Comparison of ENCODE assay signal across 13 cellular contexts in genomic region chr5:14189680-14190079, GRCh38. TPM values are rescaled to one million over a fixed set of nuclear protein-coding genes. Genes with fewer than 3 reads are reported as not detected.
DNase-seq lines count a peak whose midpoint lies in the region; ATAC-seq and TF ChIP-seq lines count a peak whose summit lies in the region.
"Had no signal": no experiment of that assay in that cellular context is flagged by ENCODE, and none has a peak within 500 bp of the region (broad histone marks: within the 10 kb centered on the region; RNA-seq: fewer than 3 reads in every experiment).

No MANE protein-coding gene starts in this region.

- DNase-seq in HCT116 (ENCODE audit: low read depth, low spot score) (no peak), adrenal gland (no peak), hepatocyte (ENCODE audit: low spot score) (no peak), head of caudate nucleus (no peak), posterior vena cava (ENCODE audit: low spot score) (no peak), NCI-H1417 (lab: John Stamatoyannopoulos, UW) (no peak)
- DNase-seq: natural killer cell; NCI-H1092; NCI-H510A treated with DMSO at 0.1 percent for 48 hours; stimulated activated CD4-positive, alpha-beta T cell treated with anti-CD3 and anti-CD28 coated beads, Interleukin-15, amount 100 ng/mL, for 24 hours; stimulated activated CD8-positive, alpha-beta memory T cell treated with anti-CD3 and anti-CD28 coated beads, Interleukin-4, amount 100 ng/mL, for 48 hours had no signal

- peak overlapping the region in 1 of 2 experiments; percentile 27; a peak in 2 of 4 replicates for H3K4me3 ChIP-seq in HCT116 (replicated peaks in 1 of 2; ENCODE audit: low read depth in 1 of 2, low read length in 2 of 2)
- no peak overlapping the region for H3K4me3 ChIP-seq in adrenal gland
- H3K4me3 ChIP-seq in hepatocyte = no peak overlapping the region
- H3K4me3 ChIP-seq in skeletal muscle tissue (ENCODE audit: low read length in 3 of 3) = peak overlapping the region in 1 of 3 donors; percentile 10

- H3K9ac ChIP-seq in HCT116 (ENCODE audit: low read length) = peak overlapping the region; percentile 11
- no peak overlapping the region for H3K9ac ChIP-seq in skeletal muscle tissue (ENCODE audit: low read depth in 1 of 3, low read length in 3 of 3)

- H3K9me3 ChIP-seq in HCT116 (ENCODE audit: control insufficient read depth in 1 of 2, insufficient read depth in 1 of 2, low read depth in 1 of 2, low read length in 2 of 2) (no peaks in the 10 kb centered on the region), adrenal gland (replicated peaks in 1 of 3) (no peaks in the 10 kb centered on the region), hepatocyte (ENCODE audit: low read depth) (no peaks in the 10 kb centered on the region), skeletal muscle tissue (ENCODE audit: control insufficient read depth in 3 of 3, low read length in 3 of 3) (no peaks in the 10 kb centered on the region)

- 52 to 68% (median 60%) methylated on average over 4 of the region's 4 CpGs for WGBS in adrenal gland, 4 donors
- WGBS in hepatocyte (ENCODE audit: low lambda C conversion rate, missing lambda C conversion rate) = 66% methylated on average over 4 of the region's 4 CpGs

- TF ChIP-seq POLR2A in HCT116 (IDR thresholded peaks at IDR 0.05; ENCODE audit: borderline replicate concordance, extremely low read depth, insufficient read depth, insufficient read length) (no peak), adrenal gland (IDR thresholded peaks at IDR 0.05) (no peak)

- H3K4me2 ChIP-seq in HCT116 (ENCODE audit: low read length) = peak overlapping the region; percentile 70
- H3K4me2 ChIP-seq in hepatocyte = peak overlapping the region; percentile 57

- BruUV-seq in HCT116 (replicated peaks; lab: Mats Ljungman, UMichigan) = no TSS peak

- CTCF ChIA-PET in HCT116 (lab: Charles Lee) = interaction anchor here (1.0 kb wide), 2 partner anchors 80 to 81 kb away, joined by 3 to 5 read pairs; no protein-coding TSS in a partner anchor

- POLR2A ChIA-PET in HCT116 (lab: Charles Lee) = no interaction called here

- H3K27ac ChIP-seq in HCT116 (ENCODE audit: low read depth, low read length) (peak overlapping the region; percentile 64), adrenal gland (peak overlapping the region; percentile 47 to 86 (median 64)), hepatocyte (peak overlapping the region; percentile 77), skeletal muscle tissue (ENCODE audit: low read depth, low read length) (peak overlapping the region; percentile 77)

- no peak overlapping the region for H2AFZ ChIP-seq in HCT116 (ENCODE audit: low read depth, low read length, poor library complexity, severe bottlenecking)
- no peak overlapping the region for H2AFZ ChIP-seq in hepatocyte

- ATAC-seq in HCT116 (peak; percentile 15), GM21390 (IDR thresholded peaks at IDR 0.05; ENCODE audit: unreplicated experiment) (no peak)

- TF ChIP-seq CTCF in HCT116 (IDR thresholded peaks at IDR 0.05 in 2 of 3, conservative IDR thresholded peaks at IDR 0.05 in 1 of 3; ENCODE audit: borderline replicate concordance in 1 of 3, insufficient read depth in 1 of 3, low read depth in 2 of 3, low read length in 2 of 3) = no peak
- TF ChIP-seq CTCF in adrenal gland (IDR thresholded peaks at IDR 0.05) = no peak
- TF ChIP-seq CTCF in hepatocyte (IDR thresholded peaks at IDR 0.05; ENCODE audit: poor library complexity) = no peak

- H3K4me1 ChIP-seq in HCT116 (ENCODE audit: control insufficient read depth in 1 of 2, insufficient read depth in 2 of 2, low read length in 2 of 2) = peaks cover 51 to 71% of the 10 kb centered on the region in 2 experiments
- peaks cover 27 to 69% of the 10 kb centered on the region in 2 donors for H3K4me1 ChIP-seq in adrenal gland (replicated peaks in 1 of 2)
- peaks cover 11% of the 10 kb centered on the region for H3K4me1 ChIP-seq in hepatocyte (ENCODE audit: insufficient read depth)
- peaks cover 36 to 47% (median 39%) of the 10 kb centered on the region in 3 donors for H3K4me1 ChIP-seq in skeletal muscle tissue (ENCODE audit: control insufficient read depth in 3 of 3, insufficient read depth in 3 of 3, low read length in 3 of 3)

- intact Hi-C loops in HCT116 (cut with micrococcal nuclease) (loop anchor here (5.0 kb wide), 1 partner anchor 152 kb away; no protein-coding TSS in a partner anchor), adrenal gland (cut with DNase I) (no loop called here), head of caudate nucleus (cut with DNase I) (no loop called here), posterior vena cava (cut with DNase I) (loop anchor here in 1 of 2 donors (5.0 kb wide), 1 partner anchor 83 kb away; no protein-coding TSS in a partner anchor)

- H3K36me3 ChIP-seq in HCT116 (ENCODE audit: control insufficient read depth in 1 of 2, insufficient read depth in 2 of 2, low read length in 2 of 2) (no peaks in the 10 kb centered on the region), adrenal gland (replicated peaks in 1 of 2) (no peaks in the 10 kb centered on the region), hepatocyte (replicated peaks; ENCODE audit: insufficient read depth, low read depth) (no peaks in the 10 kb centered on the region), skeletal muscle tissue (ENCODE audit: control insufficient read depth in 3 of 3, insufficient read depth in 3 of 3, low read length in 3 of 3) (no peaks in the 10 kb centered on the region)

- H4K20me1 ChIP-seq in HCT116 (ENCODE audit: insufficient read depth) (peaks cover 8% of the 10 kb centered on the region; the same call in 1 of the 2 replicates), hepatocyte (ENCODE audit: insufficient read depth, poor library complexity, severe bottlenecking) (peaks cover 42% of the 10 kb centered on the region)

- H3K79me2 ChIP-seq in HCT116 (ENCODE audit: insufficient read depth, low read length) (peaks cover 98% of the 10 kb centered on the region), hepatocyte (peaks cover 93% of the 10 kb centered on the region)

- RAD21 ChIA-PET in HCT116 (lab: Charles Lee; ENCODE audit: low non-redundant PET in 1 of 2, low total read pairs in 2 of 2, uncharacterized antibody in 2 of 2, unreplicated experiment in 2 of 2) = interaction anchor here in 1 of 2 experiments (1.1 kb wide), 1 partner anchor 10 kb away, joined by 3 read pairs; no protein-coding TSS in a partner anchor

- no peaks in the 10 kb centered on the region for H3K9me2 ChIP-seq in HCT116 (ENCODE audit: insufficient read depth)
- no peaks in the 10 kb centered on the region for H3K9me2 ChIP-seq in hepatocyte (replicated peaks; ENCODE audit: insufficient read depth)

- H3K27me3 ChIP-seq in HCT116 (ENCODE audit: insufficient read depth, low read length) (no peaks in the 10 kb centered on the region), adrenal gland (no peaks in the 10 kb centered on the region), hepatocyte (no peaks in the 10 kb centered on the region), skeletal muscle tissue (ENCODE audit: control insufficient read depth in 3 of 3, insufficient read depth in 3 of 3, low read length in 3 of 3) (no peaks in the 10 kb centered on the region)

- no peak for TF ChIP-seq RAD21 in HCT116 (IDR thresholded peaks at IDR 0.05; ENCODE audit: low read depth)

TF ChIP-seq in HCT116, 20 proteins besides CTCF, POLR2A, EP300 and RAD21 (continues in another document):
- TF ChIP-seq ATF3 (IDR thresholded peaks at IDR 0.05) (no peak), MAX (IDR thresholded peaks at IDR 0.05) (no peak), ZFX (IDR thresholded peaks at IDR 0.05) (no peak), CBX3 (IDR thresholded peaks at IDR 0.05; ENCODE audit: low read depth) (no peak), EGR1 (IDR thresholded peaks at IDR 0.05; ENCODE audit: low read depth) (no peak), SP1 (IDR thresholded peaks at IDR 0.05; ENCODE audit: low read depth) (no peak), FOSL1 (IDR thresholded peaks at IDR 0.05; ENCODE audit: low read depth) (no peak), ZBTB33 (IDR thresholded peaks at IDR 0.05; ENCODE audit: extremely low read depth, insufficient replicate concordance, low read length) (no peak), TCF7L2 (IDR thresholded peaks at IDR 0.05; ENCODE audit: borderline replicate concordance, extremely low read depth, insufficient read depth, insufficient read length) (no peak), POLR2AphosphoS5 (IDR thresholded peaks at IDR 0.05; ENCODE audit: low read depth, low read length) (no peak), ZNF274 (IDR thresholded peaks at IDR 0.05; ENCODE audit: low read depth, low read length) (no peak), CEBPB (IDR thresholded peaks at IDR 0.05; ENCODE audit: low read depth) (no peak), SIN3A (IDR thresholded peaks at IDR 0.05; ENCODE audit: low read depth) (no peak), JUND (IDR thresholded peaks at IDR 0.05) (no peak)

RNA-seq across cellular contexts. Expression of gene TRIO, which starts 46.5 kb away (rescaled TPM):
- total RNA-seq in HCT116 (2021; ENCODE audit: unreplicated experiment) = 68.4 TPM
- 31.0 and 40.5 TPM in 2 replicates for polyA plus RNA-seq in HCT116 (2012)
- 100 to 1,000 TPM in 1 of 8 donors, 10 to 100 TPM in 7; 41.1 to 108 (median 72.4) TPM for total RNA-seq in adrenal gland
- polyA plus RNA-seq in adrenal gland = 100 to 1,000 TPM in 1 of 3 donors, 10 to 100 TPM in 2; 27.3 to 109 (median 58.9) TPM
- 63.0 and 78.2 TPM in 2 replicates for total RNA-seq in hepatocyte
- 18.5 and 25.6 TPM in 2 replicates for polyA plus RNA-seq in hepatocyte
- 200 TPM for total RNA-seq in skeletal muscle tissue
- total RNA-seq in posterior vena cava = 100 to 1,000 TPM; 181 to 202 TPM
